8 cellular contexts compared by ENCODE assay signal in genomic region chr11:13276454-13276851, GRCh38. TPM values are rescaled to one million over a fixed set of nuclear protein-coding genes. Genes with fewer than 3 reads are reported as not detected.
DNase-seq lines count a peak whose midpoint lies in the region; ATAC-seq and TF ChIP-seq lines count a peak whose summit lies in the region.

No MANE protein-coding gene starts in this region.

- no TSS peak for BruUV-seq in PC-3 (replicated peaks; lab: Mats Ljungman, UMichigan)

- peaks cover 33% of the 10 kb centered on the region for H3K36me3 Mint-ChIP-seq in effector memory CD8-positive, alpha-beta T cell (ENCODE audit: insufficient read depth)
- H3K36me3 Mint-ChIP-seq in neural crest cell (ENCODE audit: low read depth), result no peaks in the 10 kb centered on the region

- H3K27me3 Mint-ChIP-seq in effector memory CD8-positive, alpha-beta T cell, result peaks cover 7 to 9% of the 10 kb centered on the region in 2 donors
- peaks cover 89% of the 10 kb centered on the region for H3K27me3 Mint-ChIP-seq in neural crest cell (ENCODE audit: low read depth)

- intact Hi-C loops in PC-3 (cut with micrococcal nuclease), result loop anchor here (2.0 to 10.0 kb wide), 3 partner anchors 58 to 388 kb away; partner anchors contain the start of gene FAR1

- DNase-seq in PC-3 (no peak), neural crest cell (ENCODE audit: low read depth, low spot score) (no peak), activated gamma-delta T cell (lab: John Stamatoyannopoulos, UW) (no peak)
- DNase-seq in effector memory CD8-positive, alpha-beta T cell, result no peak

- H3K27ac Mint-ChIP-seq in effector memory CD8-positive, alpha-beta T cell, result peak overlapping the region; percentile 97 to 98
- no peak overlapping the region for H3K27ac Mint-ChIP-seq in neural crest cell (ENCODE audit: unreplicated experiment)

- POLR2A ChIA-PET in PC-3 (lab: Charles Lee; ENCODE audit: unreplicated experiment), result no interaction called here

- no peak for ATAC-seq in PC-3
- ATAC-seq in effector memory CD8-positive, alpha-beta T cell (replicated peaks), result no peak
- no peak for ATAC-seq in HG02798 (IDR thresholded peaks at IDR 0.05; ENCODE audit: poor library complexity, unreplicated experiment)
- no peak for ATAC-seq in HG02610 (IDR thresholded peaks at IDR 0.05; ENCODE audit: unreplicated experiment)
- ATAC-seq in HG02885 (IDR thresholded peaks at IDR 0.05; ENCODE audit: poor library complexity, unreplicated experiment), result no peak

- H3K9me3 Mint-ChIP-seq in effector memory CD8-positive, alpha-beta T cell, result no peaks in the 10 kb centered on the region
- no peaks in the 10 kb centered on the region for H3K9me3 Mint-ChIP-seq in neural crest cell

- peaks cover 36% of the 10 kb centered on the region for H4K20me1 ChIP-seq in BLaER1
- no peaks in the 10 kb centered on the region for H4K20me1 ChIP-seq in PC-3 (ENCODE audit: low read length)

- H3K27ac ChIP-seq in BLaER1, result no peak overlapping the region
- H3K27ac ChIP-seq in PC-3 (ENCODE audit: low read length), result no peak overlapping the region

- H3K4me3 Mint-ChIP-seq in effector memory CD8-positive, alpha-beta T cell, result peak overlapping the region; percentile 99 to 100
- peak overlapping the region; percentile 95 for H3K4me3 Mint-ChIP-seq in neural crest cell

- no peaks in the 10 kb centered on the region for H3K9me2 ChIP-seq in PC-3 (replicated peaks; ENCODE audit: low read length)

- H3K9ac ChIP-seq in BLaER1 (peak overlapping the region; percentile 71; the same call in 1 of the 2 replicates), PC-3 (ENCODE audit: low read length) (peak overlapping the region; percentile 43; the same call in 1 of the 2 replicates)

- peaks cover 40% of the 10 kb centered on the region for H3K4me1 ChIP-seq in BLaER1
- H3K4me1 ChIP-seq in PC-3 (ENCODE audit: insufficient read depth, low read length), result no peaks in the 10 kb centered on the region

- no peaks in the 10 kb centered on the region for H3F3A ChIP-seq in PC-3 (ENCODE audit: low read length, unreplicated experiment)

- H3K9me3 ChIP-seq in BLaER1 (no peaks in the 10 kb centered on the region), PC-3 (ENCODE audit: low read length) (no peaks in the 10 kb centered on the region)

- peak overlapping the region; percentile 91 for H3K4me2 ChIP-seq in BLaER1
- peak overlapping the region; percentile 100 for H3K4me2 ChIP-seq in PC-3 (ENCODE audit: low read length)

- H3K79me2 ChIP-seq in PC-3 (ENCODE audit: low read length), result 0 out of 2 replicates have a peak, but pooled peaks cover 7% of the 10 kb centered on the region

- no peaks in the 10 kb centered on the region for H3K36me3 ChIP-seq in BLaER1
- no peaks in the 10 kb centered on the region for H3K36me3 ChIP-seq in PC-3 (ENCODE audit: low read depth, low read length)

- H3K4me3 ChIP-seq in BLaER1, result peak overlapping the region; percentile 95
- peak overlapping the region; percentile 88 for H3K4me3 ChIP-seq in PC-3 (ENCODE audit: low read length)

- CTCF ChIA-PET in PC-3 (lab: Charles Lee), result no interaction called here

- TF ChIP-seq CTCF in PC-3 (conservative IDR thresholded peaks at IDR 0.05; ENCODE audit: low read depth, low read length), result no peak
- no peak for TF ChIP-seq CTCF in neural crest cell (conservative IDR thresholded peaks at IDR 0.05)

- peak overlapping the region; percentile 97 for H2AFZ ChIP-seq in PC-3 (ENCODE audit: low read length)

- peaks cover 38 to 42% of the 10 kb centered on the region in 2 donors for H3K4me1 Mint-ChIP-seq in effector memory CD8-positive, alpha-beta T cell (ENCODE audit: low read depth in 2 of 2)
- H3K4me1 Mint-ChIP-seq in neural crest cell, result peaks cover 15% of the 10 kb centered on the region

- H3K27me3 ChIP-seq in BLaER1, result peaks cover 42% of the 10 kb centered on the region
- H3K27me3 ChIP-seq in PC-3 (ENCODE audit: low read length), result peaks cover 22% of the 10 kb centered on the region; the same call in 1 of the 2 replicates

RNA-seq across cellular contexts. Expression of gene BMAL1, which starts 1.1 kb away (rescaled TPM):
- total RNA-seq in PC-3 (2014; rRNA removed), result 4.7 and 10.9 TPM in 2 replicates
- total RNA-seq in neural crest cell, result 5.1 and 6.8 TPM in 2 replicates
